ENCODE assay signal across 9 cellular contexts in the genomic region with DNA sequence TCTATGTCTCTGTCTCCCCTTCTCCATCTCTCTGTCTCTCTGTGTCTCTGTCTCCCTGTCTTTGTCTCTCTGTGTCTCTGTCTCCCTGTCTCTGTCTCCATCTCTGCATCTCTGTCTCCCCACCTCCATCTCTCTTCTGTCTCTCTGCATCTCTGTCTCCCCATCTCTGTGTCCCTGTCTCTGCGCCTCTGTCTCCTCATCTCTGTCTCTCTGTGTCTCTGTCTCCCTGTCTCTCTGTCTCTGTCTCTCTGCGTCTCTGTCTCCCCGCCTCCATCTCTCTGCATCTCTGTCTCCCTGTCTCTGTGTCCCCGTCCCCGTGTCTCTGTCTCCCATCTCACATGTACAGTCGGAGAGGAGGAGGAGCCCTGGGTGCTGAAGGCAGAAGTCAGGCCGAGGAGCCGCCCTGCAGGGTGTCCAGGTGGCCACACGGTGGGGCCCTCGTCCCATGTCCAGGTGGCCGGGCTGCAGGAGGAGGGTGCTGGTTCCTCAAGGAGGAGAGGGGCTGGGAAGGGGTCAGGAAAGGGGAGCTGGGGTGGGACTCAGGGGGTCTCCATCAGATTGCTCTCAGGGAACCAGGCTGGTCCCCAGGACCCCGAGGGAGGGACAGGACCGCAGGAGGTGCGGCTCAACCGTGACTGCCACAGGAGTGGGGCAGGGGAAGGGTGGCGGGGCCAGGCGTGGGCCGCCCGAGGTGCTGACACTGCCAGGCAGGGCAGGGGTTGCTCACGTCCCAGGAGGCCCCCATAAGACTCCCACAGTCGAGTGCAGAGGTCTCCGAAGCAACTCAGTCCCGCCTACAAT. TPM values are rescaled to one million over a fixed set of nuclear protein-coding genes. Genes with fewer than 3 reads are reported as not detected.
A peak's percentile ranks its signal among the peaks of the same experiment; 100 is the strongest.
DNase-seq lines count a peak whose midpoint lies in the region; ATAC-seq and TF ChIP-seq lines count a peak whose summit lies in the region.
"Had no signal": no experiment of that assay in that cellular context is flagged by ENCODE, and none has a peak within 500 bp of the region (broad histone marks: within the 10 kb centered on the region; RNA-seq: fewer than 3 reads in every experiment).

No MANE protein-coding gene starts in this region.

- DNase-seq in DMS53 treated with DMSO at 0.1 percent for 48 hours (lab: John Stamatoyannopoulos, UW; ENCODE audit: unreplicated experiment), result peak; percentile 85
- DNase-seq in Karpas-422, result peak; percentile 88
- peak; percentile 80 for DNase-seq in RWPE1 (ENCODE audit: low spot score)
- peak; percentile 47 for DNase-seq in activated effector memory CD4-positive, alpha-beta T cell treated with Interleukin-2 at 50 U/mL for 16 hours
- DNase-seq in foreskin keratinocyte, result peak; percentile 9 to 25
- DNase-seq in ovary, result peak; percentile 61 to 85 (median 75)
- DNase-seq in tibial artery, result peak in 1 of 2 donors; percentile 64

- no peak overlapping the region for H2AFZ ChIP-seq in Karpas-422 (ENCODE audit: low read length)

- ATAC-seq in foreskin keratinocyte (peak; percentile 70), HG03108 (IDR thresholded peaks at IDR 0.05; ENCODE audit: unreplicated experiment) (no peak)

- no peak overlapping the region for H3K4me2 ChIP-seq in Karpas-422 (ENCODE audit: low read depth, low read length, poor library complexity, severe bottlenecking)

- no peak overlapping the region for H3K27ac ChIP-seq in Karpas-422 (ENCODE audit: low read length)
- H3K27ac ChIP-seq in RWPE1, result no peak overlapping the region
- no peak overlapping the region for H3K27ac ChIP-seq in foreskin keratinocyte
- no peak overlapping the region for H3K27ac ChIP-seq in ovary
- no peak overlapping the region for H3K27ac ChIP-seq in tibial artery

- CTCF ChIA-PET in RWPE1 (lab: Yijun Ruan, JAX), result interaction anchor here (0.5 to 3.2 kb wide), 12 partner anchors 11 to 1330 kb away, joined by 3 to 50 read pairs (median 4); a partner anchor contains a TSS

- H3K4me3 ChIP-seq in Karpas-422 (ENCODE audit: low read length) (no peak overlapping the region), ovary (no peak overlapping the region), tibial artery (no peak overlapping the region)

- no peaks in the 10 kb centered on the region for H3K9me2 ChIP-seq in Karpas-422 (replicated peaks; ENCODE audit: insufficient read depth, low read length)

- H3K27me3 ChIP-seq in Karpas-422 (ENCODE audit: low read length) (no peaks in the 10 kb centered on the region), foreskin keratinocyte (peaks cover 9% of the 10 kb centered on the region), ovary (no peaks in the 10 kb centered on the region), tibial artery (peaks cover 0 to 39% of the 10 kb centered on the region in 2 donors)

- H3K9ac ChIP-seq in Karpas-422 (ENCODE audit: low read length), result no peak overlapping the region

- 29 to 34% (median 33%) methylated on average over 23 of the region's 23 CpGs for WGBS in ovary, 3 donors

- no peak for TF ChIP-seq EP300 in ovary (IDR thresholded peaks at IDR 0.05)

- TF ChIP-seq CTCF in RWPE1 (conservative IDR thresholded peaks at IDR 0.05; ENCODE audit: low read depth) (peak; percentile 93), foreskin keratinocyte (conservative IDR thresholded peaks at IDR 0.05) (peak; percentile 95), ovary (IDR thresholded peaks at IDR 0.05) (peak; percentile 33 to 75 (median 75)), tibial artery (IDR thresholded peaks at IDR 0.05) (peak; percentile 68 to 69)

- H4K20me1 ChIP-seq in Karpas-422 (ENCODE audit: insufficient read depth, low read depth, low read length), result no peaks in the 10 kb centered on the region

- H3K36me3 ChIP-seq in Karpas-422 (ENCODE audit: insufficient read depth, low read length) (no peaks in the 10 kb centered on the region), ovary (no peaks in the 10 kb centered on the region), tibial artery (no peaks in the 10 kb centered on the region)

- H3K79me2 ChIP-seq in Karpas-422 (ENCODE audit: low read length), result no peaks in the 10 kb centered on the region

- intact Hi-C loops in ovary (cut with DNase I), result loop anchor here (2.0 to 10.0 kb wide), 5 partner anchors 105 to 330 kb away; a partner anchor contains a TSS
- intact Hi-C loops in tibial artery (cut with DNase I; ENCODE audit: low total_unique reads), result no loop called here

- H3K4me1 ChIP-seq in Karpas-422 (ENCODE audit: low read length) (no peaks in the 10 kb centered on the region), foreskin keratinocyte (peaks cover 2% of the 10 kb centered on the region), ovary (ENCODE audit: insufficient read depth) (no peaks in the 10 kb centered on the region), tibial artery (no peaks in the 10 kb centered on the region)

- H3K9me3 ChIP-seq in Karpas-422 (ENCODE audit: low read length) (no peaks in the 10 kb centered on the region), ovary (no peaks in the 10 kb centered on the region), tibial artery (no peaks in the 10 kb centered on the region)

- no peak for TF ChIP-seq POLR2A in ovary (IDR thresholded peaks at IDR 0.05)

- POLR2A ChIA-PET in RWPE1 (lab: Yijun Ruan, JAX; ENCODE audit: low non-redundant PET), result no interaction called here

RNA-seq across cellular contexts. Expression of a gene that starts 25.6 kb away (rescaled TPM):
- total RNA-seq in Karpas-422 (2014; rRNA removed; shearing (Covaris generic); ENCODE audit: low replicate concordance), result not detected in 2 replicates
- total RNA-seq in foreskin keratinocyte (2.0 and 2.9 TPM in 2 replicates), ovary (1 to 10 TPM in 3 of 7 donors, under 1 TPM in 3, not detected in 1; 0.12 to 4.1 (median 0.99) TPM)
- polyA plus RNA-seq in foreskin keratinocyte (3.6 and 3.7 TPM in 2 replicates), ovary (under 1 TPM in 1 of 2 donors, not detected in 1; 0.54 TPM)
- total RNA-seq: T-helper 2 cell treated with Interferon-gamma antibody and Interleukin-4, amounts not matched to agents 100 ng/mL and 5 ng/mL, for 36 hours had no signal

RNA-seq across cellular contexts. Expression of a gene that starts 36.2 kb away (rescaled TPM):
- not detected in 2 replicates for total RNA-seq in Karpas-422 (2014; rRNA removed; shearing (Covaris generic); ENCODE audit: low replicate concordance)
- total RNA-seq in foreskin keratinocyte (not detected in 2 replicates), ovary (1 to 10 TPM in 1 of 7 donors, under 1 TPM in 1, not detected in 5; 0.89 to 1.4 TPM)
- polyA plus RNA-seq in foreskin keratinocyte (not detected in 2 replicates), ovary (not detected)
- total RNA-seq: T-helper 2 cell treated with Interferon-gamma antibody and Interleukin-4, amounts not matched to agents 100 ng/mL and 5 ng/mL, for 36 hours had no signal

RNA-seq across cellular contexts. Expression of a gene that starts 58.0 kb away (rescaled TPM):
- total RNA-seq in Karpas-422 (2014; rRNA removed; shearing (Covaris generic); ENCODE audit: low replicate concordance), result not detected in 2 replicates
- total RNA-seq in foreskin keratinocyte, result under 0.01 and 0.14 TPM in 2 replicates
- polyA plus RNA-seq in foreskin keratinocyte, result 0.06 and 0.29 TPM in 2 replicates
- 100 to 1,000 TPM in 5 of 7 donors, 10 to 100 TPM in 2; 21.7 to 412 (median 172) TPM for total RNA-seq in ovary
- polyA plus RNA-seq in ovary, result 10 to 100 TPM; 44.2 to 58.6 TPM
- total RNA-seq: T-helper 2 cell treated with Interferon-gamma antibody and Interleukin-4, amounts not matched to agents 100 ng/mL and 5 ng/mL, for 36 hours had no signal

Comparison
In these comparisons a context has a peak if more than half of its experiments do, and no peak if none do; other contexts are left out.
1. RNA of a gene that starts 58.0 kb away (total RNA-seq): 21.7 to 412 TPM in ovary; not detected in Karpas-422 and under 0.01 to 0.14 TPM in foreskin keratinocyte; every median in the first group is over 10 times any median in the second.
2. Peak in every context shown above with its lines, with median percentiles within 50 percentile points of each other: CTCF ChIP-seq.